Comparison of ENCODE assay signal across 1 cellular context in the genomic region with DNA sequence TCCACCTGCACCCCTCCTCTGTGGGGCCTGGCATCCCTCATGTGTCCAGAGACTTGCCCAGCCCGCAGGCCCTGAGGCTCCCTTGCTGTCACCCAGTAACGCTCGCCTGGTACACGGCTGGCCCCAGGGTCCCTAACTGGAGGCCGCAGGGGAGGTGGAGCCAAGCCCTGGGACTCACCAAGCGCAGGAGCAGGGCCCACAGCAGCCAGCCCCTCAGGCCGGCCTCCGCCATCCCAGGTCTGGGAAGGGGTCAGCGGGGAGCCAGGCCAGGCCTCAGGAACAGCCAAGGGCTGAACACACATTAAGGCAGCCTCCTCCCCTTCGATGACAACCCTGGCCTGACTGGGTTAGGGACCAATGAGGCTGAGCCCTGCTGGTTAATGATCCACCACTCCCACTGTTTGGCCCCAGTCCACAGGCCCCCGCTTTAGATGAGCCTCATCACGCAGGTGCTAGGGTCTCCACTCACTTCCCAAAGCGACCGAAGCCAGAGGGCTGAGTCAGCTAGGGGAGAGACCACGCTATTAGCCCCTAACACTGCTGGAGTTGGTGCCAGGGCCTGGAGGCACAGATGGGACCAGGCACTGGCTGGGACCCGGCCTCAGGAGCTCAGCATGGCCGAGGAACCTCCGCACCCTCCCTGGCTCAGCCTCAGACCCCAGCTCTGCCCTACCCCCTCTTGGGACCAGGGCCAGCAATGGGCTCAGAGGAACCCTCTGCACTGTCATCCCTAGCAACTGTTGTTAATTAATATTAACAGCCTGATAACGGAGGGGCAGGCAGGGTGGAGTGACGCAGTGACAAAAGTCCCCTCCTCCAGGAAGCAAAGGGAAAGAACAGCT.
TF ChIP-seq lines count a peak whose summit lies in the region.

A gene with protein sequence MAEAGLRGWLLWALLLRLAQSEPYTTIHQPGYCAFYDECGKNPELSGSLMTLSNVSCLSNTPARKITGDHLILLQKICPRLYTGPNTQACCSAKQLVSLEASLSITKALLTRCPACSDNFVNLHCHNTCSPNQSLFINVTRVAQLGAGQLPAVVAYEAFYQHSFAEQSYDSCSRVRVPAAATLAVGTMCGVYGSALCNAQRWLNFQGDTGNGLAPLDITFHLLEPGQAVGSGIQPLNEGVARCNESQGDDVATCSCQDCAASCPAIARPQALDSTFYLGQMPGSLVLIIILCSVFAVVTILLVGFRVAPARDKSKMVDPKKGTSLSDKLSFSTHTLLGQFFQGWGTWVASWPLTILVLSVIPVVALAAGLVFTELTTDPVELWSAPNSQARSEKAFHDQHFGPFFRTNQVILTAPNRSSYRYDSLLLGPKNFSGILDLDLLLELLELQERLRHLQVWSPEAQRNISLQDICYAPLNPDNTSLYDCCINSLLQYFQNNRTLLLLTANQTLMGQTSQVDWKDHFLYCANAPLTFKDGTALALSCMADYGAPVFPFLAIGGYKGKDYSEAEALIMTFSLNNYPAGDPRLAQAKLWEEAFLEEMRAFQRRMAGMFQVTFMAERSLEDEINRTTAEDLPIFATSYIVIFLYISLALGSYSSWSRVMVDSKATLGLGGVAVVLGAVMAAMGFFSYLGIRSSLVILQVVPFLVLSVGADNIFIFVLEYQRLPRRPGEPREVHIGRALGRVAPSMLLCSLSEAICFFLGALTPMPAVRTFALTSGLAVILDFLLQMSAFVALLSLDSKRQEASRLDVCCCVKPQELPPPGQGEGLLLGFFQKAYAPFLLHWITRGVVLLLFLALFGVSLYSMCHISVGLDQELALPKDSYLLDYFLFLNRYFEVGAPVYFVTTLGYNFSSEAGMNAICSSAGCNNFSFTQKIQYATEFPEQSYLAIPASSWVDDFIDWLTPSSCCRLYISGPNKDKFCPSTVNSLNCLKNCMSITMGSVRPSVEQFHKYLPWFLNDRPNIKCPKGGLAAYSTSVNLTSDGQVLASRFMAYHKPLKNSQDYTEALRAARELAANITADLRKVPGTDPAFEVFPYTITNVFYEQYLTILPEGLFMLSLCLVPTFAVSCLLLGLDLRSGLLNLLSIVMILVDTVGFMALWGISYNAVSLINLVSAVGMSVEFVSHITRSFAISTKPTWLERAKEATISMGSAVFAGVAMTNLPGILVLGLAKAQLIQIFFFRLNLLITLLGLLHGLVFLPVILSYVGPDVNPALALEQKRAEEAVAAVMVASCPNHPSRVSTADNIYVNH (N-terminal part only) (minus strand): TSS at position 303 of the 842 bp plus-strand sequence. CDS start 71 bp downstream, at position 232.

TF ChIP-seq in HepG2, 621 proteins besides CTCF, POLR2A, EP300 and RAD21 (continued from another document and continues in another):
- TF ChIP-seq, protein P1, sequence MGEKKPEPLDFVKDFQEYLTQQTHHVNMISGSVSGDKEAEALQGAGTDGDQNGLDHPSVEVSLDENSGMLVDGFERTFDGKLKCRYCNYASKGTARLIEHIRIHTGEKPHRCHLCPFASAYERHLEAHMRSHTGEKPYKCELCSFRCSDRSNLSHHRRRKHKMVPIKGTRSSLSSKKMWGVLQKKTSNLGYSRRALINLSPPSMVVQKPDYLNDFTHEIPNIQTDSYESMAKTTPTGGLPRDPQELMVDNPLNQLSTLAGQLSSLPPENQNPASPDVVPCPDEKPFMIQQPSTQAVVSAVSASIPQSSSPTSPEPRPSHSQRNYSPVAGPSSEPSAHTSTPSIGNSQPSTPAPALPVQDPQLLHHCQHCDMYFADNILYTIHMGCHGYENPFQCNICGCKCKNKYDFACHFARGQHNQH (CRISPR knock-in tag; IDR thresholded peaks at IDR 0.05), result peak; percentile 89
- TF ChIP-seq, protein P2, sequence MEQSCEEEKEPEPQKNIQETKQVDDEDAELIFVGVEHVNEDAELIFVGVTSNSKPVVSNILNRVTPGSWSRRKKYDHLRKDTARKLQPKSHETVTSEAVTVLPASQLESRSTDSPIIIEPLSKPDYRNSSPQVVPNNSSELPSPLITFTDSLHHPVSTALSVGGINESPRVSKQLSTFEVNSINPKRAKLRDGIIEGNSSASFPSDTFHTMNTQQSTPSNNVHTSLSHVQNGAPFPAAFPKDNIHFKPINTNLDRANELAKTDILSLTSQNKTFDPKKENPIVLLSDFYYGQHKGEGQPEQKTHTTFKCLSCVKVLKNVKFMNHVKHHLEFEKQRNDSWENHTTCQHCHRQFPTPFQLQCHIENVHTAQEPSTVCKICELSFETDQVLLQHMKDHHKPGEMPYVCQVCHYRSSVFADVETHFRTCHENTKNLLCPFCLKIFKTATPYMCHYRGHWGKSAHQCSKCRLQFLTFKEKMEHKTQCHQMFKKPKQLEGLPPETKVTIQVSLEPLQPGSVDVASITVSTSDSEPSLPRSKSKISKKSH (CRISPR knock-in tag; IDR thresholded peaks at IDR 0.05; ENCODE audit: borderline replicate concordance), result no peak; the same call in 1 of the 2 replicates
- TF ChIP-seq, protein P3, sequence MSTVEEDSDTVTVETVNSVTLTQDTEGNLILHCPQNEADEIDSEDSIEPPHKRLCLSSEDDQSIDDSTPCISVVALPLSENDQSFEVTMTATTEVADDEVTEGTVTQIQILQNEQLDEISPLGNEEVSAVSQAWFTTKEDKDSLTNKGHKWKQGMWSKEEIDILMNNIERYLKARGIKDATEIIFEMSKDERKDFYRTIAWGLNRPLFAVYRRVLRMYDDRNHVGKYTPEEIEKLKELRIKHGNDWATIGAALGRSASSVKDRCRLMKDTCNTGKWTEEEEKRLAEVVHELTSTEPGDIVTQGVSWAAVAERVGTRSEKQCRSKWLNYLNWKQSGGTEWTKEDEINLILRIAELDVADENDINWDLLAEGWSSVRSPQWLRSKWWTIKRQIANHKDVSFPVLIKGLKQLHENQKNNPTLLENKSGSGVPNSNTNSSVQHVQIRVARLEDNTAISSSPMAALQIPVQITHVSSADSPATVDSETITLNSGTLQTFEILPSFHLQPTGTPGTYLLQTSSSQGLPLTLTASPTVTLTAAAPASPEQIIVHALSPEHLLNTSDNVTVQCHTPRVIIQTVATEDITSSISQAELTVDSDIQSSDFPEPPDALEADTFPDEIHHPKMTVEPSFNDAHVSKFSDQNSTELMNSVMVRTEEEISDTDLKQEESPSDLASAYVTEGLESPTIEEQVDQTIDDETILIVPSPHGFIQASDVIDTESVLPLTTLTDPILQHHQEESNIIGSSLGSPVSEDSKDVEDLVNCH (CRISPR knock-in tag; IDR thresholded peaks at IDR 0.05), result no peak
- no peak for TF ChIP-seq ZNF33A (CRISPR knock-in tag; IDR thresholded peaks at IDR 0.05; ENCODE audit: borderline replicate concordance)
- no peak for TF ChIP-seq MLLT10 (CRISPR knock-in tag; IDR thresholded peaks at IDR 0.05)
- TF ChIP-seq SAFB2 (CRISPR knock-in tag; IDR thresholded peaks at IDR 0.05; ENCODE audit: borderline replicate concordance, low read depth), result peak; percentile 32; the same call in 1 of the 2 replicates
- no peak for TF ChIP-seq CEBPG (CRISPR knock-in tag; IDR thresholded peaks at IDR 0.05)
- no peak for TF ChIP-seq ZNF17 (CRISPR knock-in tag; IDR thresholded peaks at IDR 0.05)
- TF ChIP-seq ZNF7 (CRISPR knock-in tag; IDR thresholded peaks at IDR 0.05), result no peak
- no peak for TF ChIP-seq ZNF672 (CRISPR knock-in tag; IDR thresholded peaks at IDR 0.05)
- TF ChIP-seq PTBP1 (IDR thresholded peaks at IDR 0.05; ENCODE audit: low read depth, low read length, poor library complexity, severe bottlenecking), result peak; percentile 21
- TF ChIP-seq ZNF24 (IDR thresholded peaks at IDR 0.05), result no peak
- no peak for TF ChIP-seq GZF1 (CRISPR knock-in tag; IDR thresholded peaks at IDR 0.05)
- TF ChIP-seq CC2D1A (CRISPR knock-in tag; IDR thresholded peaks at IDR 0.05), result no peak
- TF ChIP-seq ZNF563 (CRISPR knock-in tag; IDR thresholded peaks at IDR 0.05), result peak; percentile 84; the same call in 1 of the 2 replicates
- no peak for TF ChIP-seq ZNF546 (CRISPR knock-in tag; conservative IDR thresholded peaks at IDR 0.05)
- TF ChIP-seq PAWR (CRISPR knock-in tag; IDR thresholded peaks at IDR 0.05; ENCODE audit: borderline replicate concordance), result no peak; the same call in 1 of the 2 replicates
- no peak; the same call in none of the 2 replicates for TF ChIP-seq KDM4B (CRISPR knock-in tag; IDR thresholded peaks at IDR 0.05)
- TF ChIP-seq, protein P4, sequence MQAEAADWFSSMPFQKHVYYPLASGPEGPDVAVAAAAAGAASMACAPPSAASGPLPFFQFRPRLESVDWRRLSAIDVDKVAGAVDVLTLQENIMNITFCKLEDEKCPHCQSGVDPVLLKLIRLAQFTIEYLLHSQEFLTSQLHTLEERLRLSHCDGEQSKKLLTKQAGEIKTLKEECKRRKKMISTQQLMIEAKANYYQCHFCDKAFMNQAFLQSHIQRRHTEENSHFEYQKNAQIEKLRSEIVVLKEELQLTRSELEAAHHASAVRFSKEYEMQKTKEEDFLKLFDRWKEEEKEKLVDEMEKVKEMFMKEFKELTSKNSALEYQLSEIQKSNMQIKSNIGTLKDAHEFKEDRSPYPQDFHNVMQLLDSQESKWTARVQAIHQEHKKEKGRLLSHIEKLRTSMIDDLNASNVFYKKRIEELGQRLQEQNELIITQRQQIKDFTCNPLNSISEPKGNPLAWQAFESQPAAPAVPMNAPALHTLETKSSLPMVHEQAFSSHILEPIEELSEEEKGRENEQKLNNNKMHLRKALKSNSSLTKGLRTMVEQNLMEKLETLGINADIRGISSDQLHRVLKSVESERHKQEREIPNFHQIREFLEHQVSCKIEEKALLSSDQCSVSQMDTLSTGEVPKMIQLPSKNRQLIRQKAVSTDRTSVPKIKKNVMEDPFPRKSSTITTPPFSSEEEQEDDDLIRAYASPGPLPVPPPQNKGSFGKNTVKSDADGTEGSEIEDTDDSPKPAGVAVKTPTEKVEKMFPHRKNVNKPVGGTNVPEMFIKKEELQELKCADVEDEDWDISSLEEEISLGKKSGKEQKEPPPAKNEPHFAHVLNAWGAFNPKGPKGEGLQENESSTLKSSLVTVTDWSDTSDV (CRISPR knock-in tag; IDR thresholded peaks at IDR 0.05), result 0 out of 2 replicates have a peak, but pooled peaks have one; percentile 42
- TF ChIP-seq MYNN (CRISPR knock-in tag; IDR thresholded peaks at IDR 0.05; ENCODE audit: low read depth), result no peak; the same call in 1 of the 2 replicates
- TF ChIP-seq HNF4A (CRISPR knock-in tag; IDR thresholded peaks at IDR 0.05), result peak; percentile 32; the same call in 1 of the 2 replicates
- TF ChIP-seq CCDC6 (CRISPR knock-in tag; IDR thresholded peaks at IDR 0.05), result peak; percentile 67; the same call in 1 of the 2 replicates
- TF ChIP-seq ZNF296 (CRISPR knock-in tag; conservative IDR thresholded peaks at IDR 0.05), result no peak
- TF ChIP-seq, protein P5, sequence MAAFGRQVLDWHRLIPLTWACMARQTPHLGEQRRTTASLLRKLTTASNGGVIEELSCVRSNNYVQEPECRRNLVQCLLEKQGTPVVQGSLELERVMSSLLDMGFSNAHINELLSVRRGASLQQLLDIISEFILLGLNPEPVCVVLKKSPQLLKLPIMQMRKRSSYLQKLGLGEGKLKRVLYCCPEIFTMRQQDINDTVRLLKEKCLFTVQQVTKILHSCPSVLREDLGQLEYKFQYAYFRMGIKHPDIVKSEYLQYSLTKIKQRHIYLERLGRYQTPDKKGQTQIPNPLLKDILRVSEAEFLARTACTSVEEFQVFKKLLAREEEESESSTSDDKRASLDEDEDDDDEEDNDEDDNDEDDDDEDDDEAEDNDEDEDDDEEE (CRISPR knock-in tag; IDR thresholded peaks at IDR 0.05), result no peak
- no peak for TF ChIP-seq ZNF101 (CRISPR knock-in tag; IDR thresholded peaks at IDR 0.05; ENCODE audit: borderline replicate concordance, low read depth)
- no peak; the same call in 1 of the 2 replicates for TF ChIP-seq ZNF605 (CRISPR knock-in tag; IDR thresholded peaks at IDR 0.05)
- peak; percentile 89; the same call in 1 of the 2 replicates for TF ChIP-seq MIER3 (CRISPR knock-in tag; IDR thresholded peaks at IDR 0.05; ENCODE audit: borderline replicate concordance)
- peak; percentile 78; the same call in 1 of the 2 replicates for TF ChIP-seq KDM5B (CRISPR knock-in tag; IDR thresholded peaks at IDR 0.05; ENCODE audit: borderline replicate concordance)
- peak; percentile 60 for TF ChIP-seq ZNF329 (CRISPR knock-in tag; IDR thresholded peaks at IDR 0.05; ENCODE audit: low read depth)
- peak; percentile 54 for TF ChIP-seq TARDBP (CRISPR knock-in tag; IDR thresholded peaks at IDR 0.05)
- peak; percentile 46; the same call in 1 of the 2 replicates for TF ChIP-seq ZKSCAN8 (CRISPR knock-in tag; IDR thresholded peaks at IDR 0.05; ENCODE audit: borderline replicate concordance)
- TF ChIP-seq, protein P6, sequence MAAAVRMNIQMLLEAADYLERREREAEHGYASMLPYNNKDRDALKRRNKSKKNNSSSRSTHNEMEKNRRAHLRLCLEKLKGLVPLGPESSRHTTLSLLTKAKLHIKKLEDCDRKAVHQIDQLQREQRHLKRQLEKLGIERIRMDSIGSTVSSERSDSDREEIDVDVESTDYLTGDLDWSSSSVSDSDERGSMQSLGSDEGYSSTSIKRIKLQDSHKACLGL (CRISPR knock-in tag; IDR thresholded peaks at IDR 0.05), result peak; percentile 63; the same call in 1 of the 2 replicates
- peak; percentile 64; the same call in 1 of the 2 replicates for TF ChIP-seq MEF2D (CRISPR knock-in tag; IDR thresholded peaks at IDR 0.05)
- TF ChIP-seq, protein P7, sequence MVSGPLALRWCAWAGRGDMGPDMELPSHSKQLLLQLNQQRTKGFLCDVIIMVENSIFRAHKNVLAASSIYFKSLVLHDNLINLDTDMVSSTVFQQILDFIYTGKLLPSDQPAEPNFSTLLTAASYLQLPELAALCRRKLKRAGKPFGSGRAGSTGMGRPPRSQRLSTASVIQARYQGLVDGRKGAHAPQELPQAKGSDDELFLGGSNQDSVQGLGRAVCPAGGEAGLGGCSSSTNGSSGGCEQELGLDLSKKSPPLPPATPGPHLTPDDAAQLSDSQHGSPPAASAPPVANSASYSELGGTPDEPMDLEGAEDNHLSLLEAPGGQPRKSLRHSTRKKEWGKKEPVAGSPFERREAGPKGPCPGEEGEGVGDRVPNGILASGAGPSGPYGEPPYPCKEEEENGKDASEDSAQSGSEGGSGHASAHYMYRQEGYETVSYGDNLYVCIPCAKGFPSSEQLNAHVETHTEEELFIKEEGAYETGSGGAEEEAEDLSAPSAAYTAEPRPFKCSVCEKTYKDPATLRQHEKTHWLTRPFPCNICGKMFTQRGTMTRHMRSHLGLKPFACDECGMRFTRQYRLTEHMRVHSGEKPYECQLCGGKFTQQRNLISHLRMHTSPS (CRISPR knock-in tag; IDR thresholded peaks at IDR 0.05; ENCODE audit: low read depth), result no peak
- TF ChIP-seq ZMYM4 (CRISPR knock-in tag; IDR thresholded peaks at IDR 0.05), result peak; percentile 82; the same call in 1 of the 2 replicates
- peak; percentile 85; the same call in 1 of the 2 replicates for TF ChIP-seq ERF (CRISPR knock-in tag; IDR thresholded peaks at IDR 0.05)
- TF ChIP-seq ZBTB21 (CRISPR knock-in tag; IDR thresholded peaks at IDR 0.05), result no peak; the same call in 1 of the 2 replicates
- peak; percentile 56; the same call in 1 of the 2 replicates for TF ChIP-seq ZFP41 (CRISPR knock-in tag; IDR thresholded peaks at IDR 0.05; ENCODE audit: borderline replicate concordance)
- TF ChIP-seq ZNF44 (CRISPR knock-in tag; IDR thresholded peaks at IDR 0.05), result no peak
- no peak for TF ChIP-seq ZNF780A (CRISPR knock-in tag; IDR thresholded peaks at IDR 0.05)
- peak; percentile 74; the same call in 1 of the 2 replicates for TF ChIP-seq GATAD2A (CRISPR knock-in tag; IDR thresholded peaks at IDR 0.05)
- TF ChIP-seq CREB1 (IDR thresholded peaks at IDR 0.05), result no peak
- peak; percentile 85 for TF ChIP-seq CREB1 (CRISPR knock-in tag; IDR thresholded peaks at IDR 0.05)
- peak; percentile 90 for TF ChIP-seq ZNF501 (CRISPR knock-in tag; IDR thresholded peaks at IDR 0.05)
- 0 out of 2 replicates have a peak, but pooled peaks have one; percentile 71 for TF ChIP-seq MZF1 (CRISPR knock-in tag; IDR thresholded peaks at IDR 0.05; ENCODE audit: borderline replicate concordance)
